In the genomic region with DNA sequence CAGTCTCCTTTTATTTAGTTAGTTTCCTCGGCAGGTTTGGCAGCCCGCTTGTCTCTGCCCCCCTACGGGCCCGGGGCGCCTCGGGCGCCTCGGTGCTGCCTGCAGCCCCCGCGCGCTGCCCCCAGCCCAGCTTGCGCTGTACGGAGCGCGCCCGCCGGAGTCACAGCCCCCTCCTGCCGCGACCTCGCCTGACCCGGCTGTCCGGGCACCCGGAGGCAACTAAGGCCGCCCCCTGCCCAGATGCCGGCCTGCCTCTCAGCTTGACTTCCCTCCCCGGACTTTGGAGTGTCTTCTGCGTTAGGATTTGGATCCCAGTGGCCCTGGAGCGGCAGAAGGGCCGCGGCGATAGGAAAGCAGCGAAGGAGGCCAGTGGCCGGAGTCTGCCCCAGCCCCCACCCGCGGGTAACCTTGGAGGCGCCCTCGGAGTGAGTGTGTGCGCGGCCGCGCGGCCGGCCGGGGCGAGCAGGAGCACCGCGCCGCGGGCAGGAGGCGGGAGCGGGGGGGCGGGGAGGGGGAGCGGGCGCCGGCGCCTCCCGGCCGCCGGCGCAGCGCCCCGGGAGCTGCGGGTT, we compare ENCODE assay signal across 1 cellular context.
TF ChIP-seq lines count a peak whose summit lies in the region.

No MANE protein-coding gene starts in this region.

TF ChIP-seq in HepG2, 621 proteins besides CTCF, POLR2A, EP300 and RAD21 (continued from another document and continues in another):
- TF ChIP-seq, protein P1, sequence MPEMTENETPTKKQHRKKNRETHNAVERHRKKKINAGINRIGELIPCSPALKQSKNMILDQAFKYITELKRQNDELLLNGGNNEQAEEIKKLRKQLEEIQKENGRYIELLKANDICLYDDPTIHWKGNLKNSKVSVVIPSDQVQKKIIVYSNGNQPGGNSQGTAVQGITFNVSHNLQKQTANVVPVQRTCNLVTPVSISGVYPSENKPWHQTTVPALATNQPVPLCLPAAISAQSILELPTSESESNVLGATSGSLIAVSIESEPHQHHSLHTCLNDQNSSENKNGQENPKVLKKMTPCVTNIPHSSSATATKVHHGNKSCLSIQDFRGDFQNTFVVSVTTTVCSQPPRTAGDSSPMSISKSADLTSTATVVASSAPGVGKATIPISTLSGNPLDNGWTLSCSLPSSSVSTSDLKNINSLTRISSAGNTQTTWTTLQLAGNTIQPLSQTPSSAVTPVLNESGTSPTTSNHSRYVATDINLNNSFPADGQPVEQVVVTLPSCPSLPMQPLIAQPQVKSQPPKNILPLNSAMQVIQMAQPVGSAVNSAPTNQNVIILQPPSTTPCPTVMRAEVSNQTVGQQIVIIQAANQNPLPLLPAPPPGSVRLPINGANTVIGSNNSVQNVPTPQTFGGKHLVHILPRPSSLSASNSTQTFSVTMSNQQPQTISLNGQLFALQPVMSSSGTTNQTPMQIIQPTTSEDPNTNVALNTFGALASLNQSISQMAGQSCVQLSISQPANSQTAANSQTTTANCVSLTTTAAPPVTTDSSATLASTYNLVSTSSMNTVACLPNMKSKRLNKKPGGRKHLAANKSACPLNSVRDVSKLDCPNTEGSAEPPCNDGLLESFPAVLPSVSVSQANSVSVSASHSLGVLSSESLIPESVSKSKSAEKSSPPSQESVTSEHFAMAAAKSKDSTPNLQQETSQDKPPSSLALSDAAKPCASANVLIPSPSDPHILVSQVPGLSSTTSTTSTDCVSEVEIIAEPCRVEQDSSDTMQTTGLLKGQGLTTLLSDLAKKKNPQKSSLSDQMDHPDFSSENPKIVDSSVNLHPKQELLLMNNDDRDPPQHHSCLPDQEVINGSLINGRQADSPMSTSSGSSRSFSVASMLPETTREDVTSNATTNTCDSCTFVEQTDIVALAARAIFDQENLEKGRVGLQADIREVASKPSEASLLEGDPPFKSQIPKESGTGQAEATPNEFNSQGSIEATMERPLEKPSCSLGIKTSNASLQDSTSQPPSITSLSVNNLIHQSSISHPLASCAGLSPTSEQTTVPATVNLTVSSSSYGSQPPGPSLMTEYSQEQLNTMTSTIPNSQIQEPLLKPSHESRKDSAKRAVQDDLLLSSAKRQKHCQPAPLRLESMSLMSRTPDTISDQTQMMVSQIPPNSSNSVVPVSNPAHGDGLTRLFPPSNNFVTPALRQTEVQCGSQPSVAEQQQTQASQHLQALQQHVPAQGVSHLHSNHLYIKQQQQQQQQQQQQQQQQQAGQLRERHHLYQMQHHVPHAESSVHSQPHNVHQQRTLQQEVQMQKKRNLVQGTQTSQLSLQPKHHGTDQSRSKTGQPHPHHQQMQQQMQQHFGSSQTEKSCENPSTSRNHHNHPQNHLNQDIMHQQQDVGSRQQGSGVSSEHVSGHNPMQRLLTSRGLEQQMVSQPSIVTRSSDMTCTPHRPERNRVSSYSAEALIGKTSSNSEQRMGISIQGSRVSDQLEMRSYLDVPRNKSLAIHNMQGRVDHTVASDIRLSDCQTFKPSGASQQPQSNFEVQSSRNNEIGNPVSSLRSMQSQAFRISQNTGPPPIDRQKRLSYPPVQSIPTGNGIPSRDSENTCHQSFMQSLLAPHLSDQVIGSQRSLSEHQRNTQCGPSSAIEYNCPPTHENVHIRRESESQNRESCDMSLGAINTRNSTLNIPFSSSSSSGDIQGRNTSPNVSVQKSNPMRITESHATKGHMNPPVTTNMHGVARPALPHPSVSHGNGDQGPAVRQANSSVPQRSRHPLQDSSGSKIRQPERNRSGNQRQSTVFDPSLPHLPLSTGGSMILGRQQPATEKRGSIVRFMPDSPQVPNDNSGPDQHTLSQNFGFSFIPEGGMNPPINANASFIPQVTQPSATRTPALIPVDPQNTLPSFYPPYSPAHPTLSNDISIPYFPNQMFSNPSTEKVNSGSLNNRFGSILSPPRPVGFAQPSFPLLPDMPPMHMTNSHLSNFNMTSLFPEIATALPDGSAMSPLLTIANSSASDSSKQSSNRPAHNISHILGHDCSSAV (CRISPR knock-in tag; IDR thresholded peaks at IDR 0.05; ENCODE audit: borderline replicate concordance), result no peak
- TF ChIP-seq, protein P2, sequence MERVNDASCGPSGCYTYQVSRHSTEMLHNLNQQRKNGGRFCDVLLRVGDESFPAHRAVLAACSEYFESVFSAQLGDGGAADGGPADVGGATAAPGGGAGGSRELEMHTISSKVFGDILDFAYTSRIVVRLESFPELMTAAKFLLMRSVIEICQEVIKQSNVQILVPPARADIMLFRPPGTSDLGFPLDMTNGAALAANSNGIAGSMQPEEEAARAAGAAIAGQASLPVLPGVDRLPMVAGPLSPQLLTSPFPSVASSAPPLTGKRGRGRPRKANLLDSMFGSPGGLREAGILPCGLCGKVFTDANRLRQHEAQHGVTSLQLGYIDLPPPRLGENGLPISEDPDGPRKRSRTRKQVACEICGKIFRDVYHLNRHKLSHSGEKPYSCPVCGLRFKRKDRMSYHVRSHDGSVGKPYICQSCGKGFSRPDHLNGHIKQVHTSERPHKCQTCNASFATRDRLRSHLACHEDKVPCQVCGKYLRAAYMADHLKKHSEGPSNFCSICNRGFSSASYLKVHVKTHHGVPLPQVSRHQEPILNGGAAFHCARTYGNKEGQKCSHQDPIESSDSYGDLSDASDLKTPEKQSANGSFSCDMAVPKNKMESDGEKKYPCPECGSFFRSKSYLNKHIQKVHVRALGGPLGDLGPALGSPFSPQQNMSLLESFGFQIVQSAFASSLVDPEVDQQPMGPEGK (CRISPR knock-in tag; IDR thresholded peaks at IDR 0.05), result peak; percentile 81
- TF ChIP-seq HHEX (CRISPR knock-in tag; IDR thresholded peaks at IDR 0.05), result no peak
- no peak; the same call in 1 of the 2 replicates for TF ChIP-seq KAT8 (CRISPR knock-in tag; IDR thresholded peaks at IDR 0.05)
- TF ChIP-seq, protein P3, sequence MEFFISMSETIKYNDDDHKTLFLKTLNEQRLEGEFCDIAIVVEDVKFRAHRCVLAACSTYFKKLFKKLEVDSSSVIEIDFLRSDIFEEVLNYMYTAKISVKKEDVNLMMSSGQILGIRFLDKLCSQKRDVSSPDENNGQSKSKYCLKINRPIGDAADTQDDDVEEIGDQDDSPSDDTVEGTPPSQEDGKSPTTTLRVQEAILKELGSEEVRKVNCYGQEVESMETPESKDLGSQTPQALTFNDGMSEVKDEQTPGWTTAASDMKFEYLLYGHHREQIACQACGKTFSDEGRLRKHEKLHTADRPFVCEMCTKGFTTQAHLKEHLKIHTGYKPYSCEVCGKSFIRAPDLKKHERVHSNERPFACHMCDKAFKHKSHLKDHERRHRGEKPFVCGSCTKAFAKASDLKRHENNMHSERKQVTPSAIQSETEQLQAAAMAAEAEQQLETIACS (CRISPR knock-in tag; IDR thresholded peaks at IDR 0.05), result peak; percentile 75
- no peak for TF ChIP-seq ZFP1 (CRISPR knock-in tag; IDR thresholded peaks at IDR 0.05)
- TF ChIP-seq RAD51 (IDR thresholded peaks at IDR 0.05; ENCODE audit: borderline replicate concordance), result no peak
- no peak for TF ChIP-seq ZNF446 (CRISPR knock-in tag; IDR thresholded peaks at IDR 0.05)
- TF ChIP-seq ZC3H4 (CRISPR knock-in tag; IDR thresholded peaks at IDR 0.05; ENCODE audit: borderline replicate concordance), result no peak
- peak; percentile 89 for TF ChIP-seq RXRA (CRISPR knock-in tag; IDR thresholded peaks at IDR 0.05)
- TF ChIP-seq HIVEP1 (CRISPR knock-in tag; IDR thresholded peaks at IDR 0.05), result no peak
- 0 out of 2 replicates have a peak, but pooled peaks have one; percentile 59 for TF ChIP-seq FLYWCH1 (CRISPR knock-in tag; IDR thresholded peaks at IDR 0.05)
- no peak for TF ChIP-seq ZNF337 (CRISPR knock-in tag; IDR thresholded peaks at IDR 0.05; ENCODE audit: borderline replicate concordance, low read depth)
- TF ChIP-seq, protein P4, sequence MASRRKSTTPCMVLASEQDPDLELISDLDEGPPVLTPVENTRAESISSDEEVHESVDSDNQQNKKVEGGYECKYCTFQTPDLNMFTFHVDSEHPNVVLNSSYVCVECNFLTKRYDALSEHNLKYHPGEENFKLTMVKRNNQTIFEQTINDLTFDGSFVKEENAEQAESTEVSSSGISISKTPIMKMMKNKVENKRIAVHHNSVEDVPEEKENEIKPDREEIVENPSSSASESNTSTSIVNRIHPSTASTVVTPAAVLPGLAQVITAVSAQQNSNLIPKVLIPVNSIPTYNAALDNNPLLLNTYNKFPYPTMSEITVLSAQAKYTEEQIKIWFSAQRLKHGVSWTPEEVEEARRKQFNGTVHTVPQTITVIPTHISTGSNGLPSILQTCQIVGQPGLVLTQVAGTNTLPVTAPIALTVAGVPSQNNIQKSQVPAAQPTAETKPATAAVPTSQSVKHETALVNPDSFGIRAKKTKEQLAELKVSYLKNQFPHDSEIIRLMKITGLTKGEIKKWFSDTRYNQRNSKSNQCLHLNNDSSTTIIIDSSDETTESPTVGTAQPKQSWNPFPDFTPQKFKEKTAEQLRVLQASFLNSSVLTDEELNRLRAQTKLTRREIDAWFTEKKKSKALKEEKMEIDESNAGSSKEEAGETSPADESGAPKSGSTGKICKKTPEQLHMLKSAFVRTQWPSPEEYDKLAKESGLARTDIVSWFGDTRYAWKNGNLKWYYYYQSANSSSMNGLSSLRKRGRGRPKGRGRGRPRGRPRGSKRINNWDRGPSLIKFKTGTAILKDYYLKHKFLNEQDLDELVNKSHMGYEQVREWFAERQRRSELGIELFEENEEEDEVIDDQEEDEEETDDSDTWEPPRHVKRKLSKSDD (CRISPR knock-in tag; IDR thresholded peaks at IDR 0.05; ENCODE audit: low read depth), result no peak
- TF ChIP-seq YEATS2 (CRISPR knock-in tag; IDR thresholded peaks at IDR 0.05; ENCODE audit: borderline replicate concordance), result no peak
- TF ChIP-seq KDM5B (CRISPR knock-in tag; IDR thresholded peaks at IDR 0.05; ENCODE audit: borderline replicate concordance), result peak; percentile 72; the same call in 1 of the 2 replicates
- TF ChIP-seq ZNF629 (CRISPR knock-in tag; conservative IDR thresholded peaks at IDR 0.05), result peak; percentile 20; the same call in 1 of the 2 replicates
- no peak for TF ChIP-seq ZNF572 (CRISPR knock-in tag; IDR thresholded peaks at IDR 0.05)
- TF ChIP-seq, protein P5, sequence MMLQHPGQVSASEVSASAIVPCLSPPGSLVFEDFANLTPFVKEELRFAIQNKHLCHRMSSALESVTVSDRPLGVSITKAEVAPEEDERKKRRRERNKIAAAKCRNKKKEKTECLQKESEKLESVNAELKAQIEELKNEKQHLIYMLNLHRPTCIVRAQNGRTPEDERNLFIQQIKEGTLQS (CRISPR knock-in tag; IDR thresholded peaks at IDR 0.05), result 0 out of 2 replicates have a peak, but pooled peaks have one; percentile 11
- TF ChIP-seq ATF7-NPFF (CRISPR knock-in tag; IDR thresholded peaks at IDR 0.05; ENCODE audit: low read depth), result no peak
- no peak for TF ChIP-seq ZNF333 (CRISPR knock-in tag; IDR thresholded peaks at IDR 0.05; ENCODE audit: borderline replicate concordance)
- TF ChIP-seq POLR2AphosphoS5 (IDR thresholded peaks at IDR 0.05; ENCODE audit: low read depth, low read length), result no peak; the same call in 1 of the 2 replicates
- no peak for TF ChIP-seq AGO1 (IDR thresholded peaks at IDR 0.05; ENCODE audit: low read depth, low read length, poor library complexity, severe bottlenecking)
- TF ChIP-seq, protein P6, sequence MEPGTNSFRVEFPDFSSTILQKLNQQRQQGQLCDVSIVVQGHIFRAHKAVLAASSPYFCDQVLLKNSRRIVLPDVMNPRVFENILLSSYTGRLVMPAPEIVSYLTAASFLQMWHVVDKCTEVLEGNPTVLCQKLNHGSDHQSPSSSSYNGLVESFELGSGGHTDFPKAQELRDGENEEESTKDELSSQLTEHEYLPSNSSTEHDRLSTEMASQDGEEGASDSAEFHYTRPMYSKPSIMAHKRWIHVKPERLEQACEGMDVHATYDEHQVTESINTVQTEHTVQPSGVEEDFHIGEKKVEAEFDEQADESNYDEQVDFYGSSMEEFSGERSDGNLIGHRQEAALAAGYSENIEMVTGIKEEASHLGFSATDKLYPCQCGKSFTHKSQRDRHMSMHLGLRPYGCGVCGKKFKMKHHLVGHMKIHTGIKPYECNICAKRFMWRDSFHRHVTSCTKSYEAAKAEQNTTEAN (CRISPR knock-in tag; conservative IDR thresholded peaks at IDR 0.05), result no peak
- TF ChIP-seq NAIF1 (CRISPR knock-in tag; IDR thresholded peaks at IDR 0.05; ENCODE audit: borderline replicate concordance), result no peak
- peak; percentile 18; the same call in 1 of the 2 replicates for TF ChIP-seq ZNF776 (CRISPR knock-in tag; IDR thresholded peaks at IDR 0.05)
- TF ChIP-seq RFXAP (CRISPR knock-in tag; IDR thresholded peaks at IDR 0.05; ENCODE audit: borderline replicate concordance), result 0 out of 2 replicates have a peak, but pooled peaks have one; percentile 29
- no peak for TF ChIP-seq NR2C2 (CRISPR knock-in tag; IDR thresholded peaks at IDR 0.05; ENCODE audit: borderline replicate concordance)
- TF ChIP-seq, protein P7, sequence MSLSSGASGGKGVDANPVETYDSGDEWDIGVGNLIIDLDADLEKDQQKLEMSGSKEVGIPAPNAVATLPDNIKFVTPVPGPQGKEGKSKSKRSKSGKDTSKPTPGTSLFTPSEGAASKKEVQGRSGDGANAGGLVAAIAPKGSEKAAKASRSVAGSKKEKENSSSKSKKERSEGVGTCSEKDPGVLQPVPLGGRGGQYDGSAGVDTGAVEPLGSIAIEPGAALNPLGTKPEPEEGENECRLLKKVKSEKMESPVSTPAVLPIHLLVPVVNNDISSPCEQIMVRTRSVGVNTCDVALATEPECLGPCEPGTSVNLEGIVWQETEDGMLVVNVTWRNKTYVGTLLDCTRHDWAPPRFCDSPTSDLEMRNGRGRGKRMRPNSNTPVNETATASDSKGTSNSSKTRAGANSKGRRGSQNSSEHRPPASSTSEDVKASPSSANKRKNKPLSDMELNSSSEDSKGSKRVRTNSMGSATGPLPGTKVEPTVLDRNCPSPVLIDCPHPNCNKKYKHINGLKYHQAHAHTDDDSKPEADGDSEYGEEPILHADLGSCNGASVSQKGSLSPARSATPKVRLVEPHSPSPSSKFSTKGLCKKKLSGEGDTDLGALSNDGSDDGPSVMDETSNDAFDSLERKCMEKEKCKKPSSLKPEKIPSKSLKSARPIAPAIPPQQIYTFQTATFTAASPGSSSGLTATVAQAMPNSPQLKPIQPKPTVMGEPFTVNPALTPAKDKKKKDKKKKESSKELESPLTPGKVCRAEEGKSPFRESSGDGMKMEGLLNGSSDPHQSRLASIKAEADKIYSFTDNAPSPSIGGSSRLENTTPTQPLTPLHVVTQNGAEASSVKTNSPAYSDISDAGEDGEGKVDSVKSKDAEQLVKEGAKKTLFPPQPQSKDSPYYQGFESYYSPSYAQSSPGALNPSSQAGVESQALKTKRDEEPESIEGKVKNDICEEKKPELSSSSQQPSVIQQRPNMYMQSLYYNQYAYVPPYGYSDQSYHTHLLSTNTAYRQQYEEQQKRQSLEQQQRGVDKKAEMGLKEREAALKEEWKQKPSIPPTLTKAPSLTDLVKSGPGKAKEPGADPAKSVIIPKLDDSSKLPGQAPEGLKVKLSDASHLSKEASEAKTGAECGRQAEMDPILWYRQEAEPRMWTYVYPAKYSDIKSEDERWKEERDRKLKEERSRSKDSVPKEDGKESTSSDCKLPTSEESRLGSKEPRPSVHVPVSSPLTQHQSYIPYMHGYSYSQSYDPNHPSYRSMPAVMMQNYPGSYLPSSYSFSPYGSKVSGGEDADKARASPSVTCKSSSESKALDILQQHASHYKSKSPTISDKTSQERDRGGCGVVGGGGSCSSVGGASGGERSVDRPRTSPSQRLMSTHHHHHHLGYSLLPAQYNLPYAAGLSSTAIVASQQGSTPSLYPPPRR (CRISPR knock-in tag; IDR thresholded peaks at IDR 0.05; ENCODE audit: borderline replicate concordance), result no peak
- no peak for TF ChIP-seq ZBTB8A (CRISPR knock-in tag; IDR thresholded peaks at IDR 0.05; ENCODE audit: borderline replicate concordance, low read depth)
- peak; percentile 89 for TF ChIP-seq PHF8 (CRISPR knock-in tag; IDR thresholded peaks at IDR 0.05)
- TF ChIP-seq ZNF598 (CRISPR knock-in tag; IDR thresholded peaks at IDR 0.05; ENCODE audit: borderline replicate concordance), result no peak
